In the genomic region with DNA sequence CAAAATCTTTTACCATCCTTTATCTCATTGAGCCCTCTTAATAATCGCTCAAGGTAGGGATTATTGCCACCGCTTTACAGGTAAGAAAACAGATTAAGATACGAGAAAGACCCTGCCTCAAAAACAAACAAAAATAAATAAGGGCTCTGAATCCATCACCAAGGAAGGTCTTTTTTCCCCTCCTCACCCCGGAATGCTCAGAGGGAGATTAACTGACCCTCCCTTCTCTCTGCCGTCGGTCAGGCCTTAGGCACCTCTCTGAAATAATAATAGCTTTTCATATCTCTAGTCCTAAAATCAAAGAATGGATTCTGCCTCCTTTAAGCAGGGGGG, we compare ENCODE assay signal across 8 cellular contexts. TPM values are rescaled to one million over a fixed set of nuclear protein-coding genes. Genes with fewer than 3 reads are reported as not detected.
A peak's percentile ranks its signal among the peaks of the same experiment; 100 is the strongest.
DNase-seq lines count a peak whose midpoint lies in the region; ATAC-seq and TF ChIP-seq lines count a peak whose summit lies in the region.

No MANE protein-coding gene starts in this region.

- TF ChIP-seq CTCF in AG10803 (conservative IDR thresholded peaks at IDR 0.05; ENCODE audit: low read length): no peak
- no peak for TF ChIP-seq CTCF in LNCaP clone FGC (IDR thresholded peaks at IDR 0.05; ENCODE audit: control insufficient read depth, extremely low read depth, insufficient read depth)

- peak overlapping the region; percentile 55 for H3K4me3 ChIP-seq in AG10803 (ENCODE audit: low read length)
- H3K4me3 ChIP-seq in LNCaP clone FGC (ENCODE audit: low read depth, low read length): peak overlapping the region; percentile 98

- H3K36me3 Mint-ChIP-seq in dendritic cell treated with granulocyte-macrophage colony-stimulating factor and Interleukin-4, amounts not matched to agents 40 ng/mL and 50 ng/mL, for 4 days (ENCODE audit: low read depth): peaks cover 28% of the 10 kb centered on the region
- H3K36me3 Mint-ChIP-seq in natural killer cell treated with Interleukin-12 subunit alpha and Interleukin-12 subunit beta and Interleukin-15 and Interleukin-18, amount 100 ng/mL, for 72 hours: no peaks in the 10 kb centered on the region

- peak overlapping the region; percentile 92 for H3K4me3 Mint-ChIP-seq in dendritic cell treated with granulocyte-macrophage colony-stimulating factor and Interleukin-4, amounts not matched to agents 40 ng/mL and 50 ng/mL, for 4 days
- H3K4me3 Mint-ChIP-seq in natural killer cell treated with Interleukin-12 subunit alpha and Interleukin-12 subunit beta and Interleukin-15 and Interleukin-18, amount 100 ng/mL, for 72 hours: peak overlapping the region; percentile 86

- intact Hi-C loops in dendritic cell treated with granulocyte-macrophage colony-stimulating factor and Interleukin-4, amounts not matched to agents 40 ng/mL and 50 ng/mL, for 4 days (cut with micrococcal nuclease): loop anchor here (1.0 to 10.0 kb wide), 4 partner anchors 8 to 197 kb away; partner anchors contain the start of genes SNX15, TM7SF2 and ZNHIT2

- peaks cover 27% of the 10 kb centered on the region for H3K4me1 Mint-ChIP-seq in dendritic cell treated with granulocyte-macrophage colony-stimulating factor and Interleukin-4, amounts not matched to agents 40 ng/mL and 50 ng/mL, for 4 days (ENCODE audit: low read depth)
- H3K4me1 Mint-ChIP-seq in natural killer cell treated with Interleukin-12 subunit alpha and Interleukin-12 subunit beta and Interleukin-15 and Interleukin-18, amount 100 ng/mL, for 72 hours (ENCODE audit: low read depth in 2 of 2): peaks cover 19 to 23% of the 10 kb centered on the region in 2 donors

- no peak for ATAC-seq in natural killer cell treated with Interleukin-12 subunit alpha and Interleukin-12 subunit beta and Interleukin-15 and Interleukin-18, amount 100 ng/mL, for 72 hours
- no peak for ATAC-seq in GM18520 (IDR thresholded peaks at IDR 0.05; ENCODE audit: unreplicated experiment)

- no peaks in the 10 kb centered on the region for H3K9me3 Mint-ChIP-seq in dendritic cell treated with granulocyte-macrophage colony-stimulating factor and Interleukin-4, amounts not matched to agents 40 ng/mL and 50 ng/mL, for 4 days
- H3K9me3 Mint-ChIP-seq in natural killer cell treated with Interleukin-12 subunit alpha and Interleukin-12 subunit beta and Interleukin-15 and Interleukin-18, amount 100 ng/mL, for 72 hours: no peaks in the 10 kb centered on the region

- DNase-seq in AG10803 (ENCODE audit: low read depth): no peak
- DNase-seq in LNCaP clone FGC (ENCODE audit: low read depth): no peak
- DNase-seq in natural killer cell treated with Interleukin-12 subunit alpha and Interleukin-12 subunit beta and Interleukin-15 and Interleukin-18, amount 100 ng/mL, for 72 hours (ENCODE audit: low spot score): no peak
- no peak for DNase-seq in NCI-H345 treated with DMSO at 0.1 percent for 48 hours (lab: John Stamatoyannopoulos, UW; ENCODE audit: unreplicated experiment)
- no peak for DNase-seq in DMS114 treated with DMSO at 0.1 percent for 48 hours (lab: John Stamatoyannopoulos, UW; ENCODE audit: unreplicated experiment)
- DNase-seq in activated effector memory CD4-positive, alpha-beta T cell treated with Interleukin-2 at 50 U/mL for 16 hours: no peak

- peak overlapping the region; percentile 84 for H3K27ac Mint-ChIP-seq in dendritic cell treated with granulocyte-macrophage colony-stimulating factor and Interleukin-4, amounts not matched to agents 40 ng/mL and 50 ng/mL, for 4 days
- H3K27ac Mint-ChIP-seq in natural killer cell treated with Interleukin-12 subunit alpha and Interleukin-12 subunit beta and Interleukin-15 and Interleukin-18, amount 100 ng/mL, for 72 hours: peak overlapping the region; percentile 83 to 97

- H3K27me3 Mint-ChIP-seq in dendritic cell treated with granulocyte-macrophage colony-stimulating factor and Interleukin-4, amounts not matched to agents 40 ng/mL and 50 ng/mL, for 4 days: no peaks in the 10 kb centered on the region
- H3K27me3 Mint-ChIP-seq in natural killer cell treated with Interleukin-12 subunit alpha and Interleukin-12 subunit beta and Interleukin-15 and Interleukin-18, amount 100 ng/mL, for 72 hours: no peaks in the 10 kb centered on the region

RNA-seq across cellular contexts. Expression of gene ATG2A, which starts 0.6 kb away (rescaled TPM):
- 10 to 100 TPM; 24.1 to 31.9 TPM for total RNA-seq in natural killer cell treated with Interleukin-12 subunit alpha and Interleukin-12 subunit beta and Interleukin-15 and Interleukin-18, amount 100 ng/mL, for 72 hours

RNA-seq across cellular contexts. Expression of gene PPP2R5B, which starts 6.9 kb away (rescaled TPM):
- total RNA-seq in natural killer cell treated with Interleukin-12 subunit alpha and Interleukin-12 subunit beta and Interleukin-15 and Interleukin-18, amount 100 ng/mL, for 72 hours: 10 to 100 TPM; 32.6 to 35.6 TPM

RNA-seq across cellular contexts. Expression of gene GPHA2, which starts 18.1 kb away (rescaled TPM):
- total RNA-seq in natural killer cell treated with Interleukin-12 subunit alpha and Interleukin-12 subunit beta and Interleukin-15 and Interleukin-18, amount 100 ng/mL, for 72 hours: not detected

RNA-seq across cellular contexts. Expression of gene EHD1, which starts 39.2 kb away (rescaled TPM):
- 100 to 1,000 TPM; 202 to 235 TPM for total RNA-seq in natural killer cell treated with Interleukin-12 subunit alpha and Interleukin-12 subunit beta and Interleukin-15 and Interleukin-18, amount 100 ng/mL, for 72 hours

RNA-seq across cellular contexts. Expression of gene MAJIN, which starts 54.3 kb away (rescaled TPM):
- total RNA-seq in natural killer cell treated with Interleukin-12 subunit alpha and Interleukin-12 subunit beta and Interleukin-15 and Interleukin-18, amount 100 ng/mL, for 72 hours: not detected
